Comparison of ENCODE assay signal across 6 cellular contexts in genomic region chr11:235180-235997, GRCh38. TPM values are rescaled to one million over a fixed set of nuclear protein-coding genes. Genes with fewer than 3 reads are reported as not detected.
DNase-seq lines count a peak whose midpoint lies in the region; ATAC-seq, FAIRE-seq and TF ChIP-seq lines count a peak whose summit lies in the region.

No MANE protein-coding gene starts in this region.

- no peak for TF ChIP-seq POLR2A in right lobe of liver (IDR thresholded peaks at IDR 0.05)

- 28% methylated on average over 21 of the region's 21 CpGs for WGBS in right lobe of liver (ENCODE audit: insufficient coverage, low coverage, low lambda C conversion rate, missing lambda C conversion rate)

- peak overlapping the region; percentile 56 to 80 (median 64) for H3K27ac ChIP-seq in right lobe of liver

- ATAC-seq in right lobe of liver = peak in 1 of 4 donors; percentile 4

- H3K27me3 ChIP-seq in right lobe of liver = no peaks in the 10 kb centered on the region

- peaks cover 0 to 6% (median 0%) of the 10 kb centered on the region in 4 donors for H3K36me3 ChIP-seq in right lobe of liver

- peak overlapping the region; percentile 84 to 95 (median 95) for H3K4me3 ChIP-seq in right lobe of liver

- peak; percentile 57 for DNase-seq in activated effector memory CD4-positive, alpha-beta T cell treated with anti-CD3 and anti-CD28 coated beads, Interleukin-2, amount 50 U/mL, for 16 hours
- DNase-seq in activated effector memory CD4-positive, alpha-beta T cell treated with Interleukin-2 at 50 U/mL for 16 hours = no peak
- peak; percentile 20 to 45 for DNase-seq in activated T-helper 1 cell treated with anti-CD3 and anti-CD28 coated beads, Interleukin-2, amount 50 U/mL, for 16 hours (ENCODE audit: low read depth in 1 of 2, low spot score in 1 of 2)
- DNase-seq in right lobe of liver = peak in 1 of 3 donors; percentile 37
- no peak for DNase-seq in RCC 7860 (ENCODE audit: low spot score)
- DNase-seq in middle frontal gyrus (ENCODE audit: extremely low spot score, low spot score) = no peak

- TF ChIP-seq CTCF in right lobe of liver (IDR thresholded peaks at IDR 0.05) = no peak

- H3K9me3 ChIP-seq in right lobe of liver = no peaks in the 10 kb centered on the region

- H3K4me1 ChIP-seq in right lobe of liver = peaks cover 0 to 16% (median 7%) of the 10 kb centered on the region in 4 donors

- FAIRE-seq in RCC 7860 (lab: Jason Lieb, UNC) = no peak

- intact Hi-C loops in right lobe of liver (cut with DNase I) = no loop called here

RNA-seq across cellular contexts. Expression of gene SIRT3, which starts 0.8 kb away (rescaled TPM):
- 10 to 100 TPM in 5 of 6 experiments, 1 to 10 TPM in 1; 9.2 to 22.0 (median 15.5) TPM for total RNA-seq in right lobe of liver

RNA-seq across cellular contexts. Expression of gene PSMD13, which starts 1.4 kb away (rescaled TPM):
- total RNA-seq in right lobe of liver = 10 to 100 TPM; 46.1 to 71.5 (median 48.7) TPM

RNA-seq across cellular contexts. Expression of gene RIC8A, which starts 27.9 kb away (rescaled TPM):
- 10 to 100 TPM; 29.7 to 54.0 (median 32.4) TPM for total RNA-seq in right lobe of liver

RNA-seq across cellular contexts. Expression of gene BET1L, which starts 28.2 kb away (rescaled TPM):
- total RNA-seq in right lobe of liver = 10 to 100 TPM; 17.2 to 28.9 (median 24.8) TPM

RNA-seq across cellular contexts. Expression of gene SCGB1C1, which starts 42.5 kb away (rescaled TPM):
- total RNA-seq in right lobe of liver = not detected

Comparison
In these comparisons a context has a peak if more than half of its experiments do, and no peak if none do; other contexts are left out.
1. DNase-seq: peak in activated effector memory CD4-positive, alpha-beta T cell treated with anti-CD3 and anti-CD28 coated beads, Interleukin-2, amount 50 U/mL, for 16 hours (single experiment) and activated T-helper 1 cell treated with anti-CD3 and anti-CD28 coated beads, Interleukin-2, amount 50 U/mL, for 16 hours (2 of 2); none in activated effector memory CD4-positive, alpha-beta T cell treated with Interleukin-2 at 50 U/mL for 16 hours (single experiment), RCC 7860 (single experiment) and middle frontal gyrus (single experiment).